ENCODE assay signal across 8 cellular contexts in the genomic region with DNA sequence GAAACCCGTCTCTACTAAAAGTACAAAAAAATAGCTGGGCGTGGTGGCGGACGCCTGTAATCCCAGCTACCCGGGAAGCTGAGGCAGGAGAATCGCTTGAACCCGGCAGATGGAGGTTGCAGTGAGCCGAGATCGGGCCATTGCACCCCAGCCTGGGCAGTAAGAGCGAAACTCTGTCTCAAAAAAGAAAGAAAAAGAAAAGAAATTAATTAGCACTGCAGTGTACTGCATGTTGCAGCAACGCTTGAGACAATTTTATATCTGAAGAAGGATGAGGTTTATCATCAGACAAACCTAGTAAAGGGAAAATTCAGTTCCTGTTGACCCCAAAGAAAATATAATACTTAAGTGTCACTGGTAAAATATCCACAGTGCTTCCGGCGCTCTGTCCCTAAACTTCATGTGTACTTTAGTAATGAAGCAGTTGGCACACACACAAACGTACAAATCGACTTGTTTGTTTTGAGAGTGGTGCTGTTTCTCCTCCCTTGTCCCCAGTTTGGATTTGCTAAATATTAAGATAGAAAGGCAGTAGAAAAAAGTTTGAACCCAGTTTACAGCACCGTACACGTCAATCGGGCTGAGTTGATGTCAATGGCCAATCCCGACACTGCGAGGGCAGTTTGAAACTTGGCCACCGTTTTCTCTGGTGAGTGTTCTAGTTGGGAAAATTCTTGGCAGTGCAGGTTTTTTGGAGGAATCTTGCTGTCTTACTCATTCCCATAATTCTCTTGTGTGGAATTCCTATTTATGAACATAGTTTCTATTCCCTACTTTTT.
DNase-seq lines count a peak whose midpoint lies in the region; ATAC-seq, FAIRE-seq and TF ChIP-seq lines count a peak whose summit lies in the region.

No MANE protein-coding gene starts in this region.

- WGBS in lower leg skin, 2 donors: 1 to 2% methylated on average over 21 of the region's 21 CpGs

- POLR2A ChIA-PET in A673 (lab: Charles Lee; ENCODE audit: low non-redundant PET): interaction anchor here (1.0 to 3.8 kb wide), 4 partner anchors 12 to 54 kb away, joined by 3 to 62 read pairs (median 8); a partner anchor contains a TSS

- no peak for TF ChIP-seq CTCF in A673 (conservative IDR thresholded peaks at IDR 0.05; ENCODE audit: low read depth, low read length)
- TF ChIP-seq CTCF in breast epithelium (IDR thresholded peaks at IDR 0.05): no peak
- no peak for TF ChIP-seq CTCF in lower leg skin (IDR thresholded peaks at IDR 0.05)
- TF ChIP-seq CTCF in GM10266 (IDR thresholded peaks at IDR 0.05; ENCODE audit: control insufficient read depth, insufficient read depth, low read depth, missing control alignments): no peak

- peaks cover 7% of the 10 kb centered on the region for H3K4me1 ChIP-seq in A673 (ENCODE audit: insufficient read depth, low read length, poor library complexity, severe bottlenecking)
- H3K4me1 ChIP-seq in breast epithelium: peaks cover 0 to 13% of the 10 kb centered on the region in 2 donors

- FAIRE-seq in G401.6 (lab: Jason Lieb, UNC): peak; percentile 15

- no peaks in the 10 kb centered on the region for H3K27me3 ChIP-seq in A673 (replicated peaks; ENCODE audit: insufficient read depth, low read depth, low read length, poor library complexity)
- H3K27me3 ChIP-seq in breast epithelium: no peaks in the 10 kb centered on the region

- H3K27ac ChIP-seq in A673 (ENCODE audit: low read depth, low read length, poor library complexity, severe bottlenecking) (peak overlapping the region; percentile 97), breast epithelium (peak overlapping the region; percentile 95 to 100)

- no peaks in the 10 kb centered on the region for H3K9me3 ChIP-seq in A673 (ENCODE audit: low read depth, low read length, poor library complexity, severe bottlenecking)
- H3K9me3 ChIP-seq in breast epithelium: no peaks in the 10 kb centered on the region

- H3K4me3 ChIP-seq in A673 (ENCODE audit: low read depth, low read length, poor library complexity, severe bottlenecking) (peak overlapping the region; percentile 57), breast epithelium (peak overlapping the region; percentile 55 to 77 (median 60)), lower leg skin (ENCODE audit: low read depth, poor library complexity, severe bottlenecking) (peak overlapping the region; percentile 83)

- no peaks in the 10 kb centered on the region for H3K36me3 ChIP-seq in A673 (ENCODE audit: insufficient read depth, low read length, poor library complexity, severe bottlenecking)
- H3K36me3 ChIP-seq in breast epithelium: no peaks in the 10 kb centered on the region

- BruUV-seq in A673 (replicated peaks; lab: Mats Ljungman, UMichigan): no TSS peak

- TF ChIP-seq POLR2A in breast epithelium (IDR thresholded peaks at IDR 0.05) (no peak), lower leg skin (IDR thresholded peaks at IDR 0.05) (no peak)

- intact Hi-C loops in A673 (cut with micrococcal nuclease; ENCODE audit: unreplicated experiment): loop anchor here (2.0 kb wide), 1 partner anchor 25 kb away; a partner anchor contains a TSS
- intact Hi-C loops in breast epithelium (cut with DNase I; ENCODE audit: low total_unique reads): loop anchor here (5.0 kb wide), 1 partner anchor 1103 kb away; no protein-coding TSS in a partner anchor
- intact Hi-C loops in lower leg skin (cut with DNase I; ENCODE audit: low total_unique reads): no loop called here

- CTCF ChIA-PET in A673 (lab: Charles Lee): no interaction called here

- no peak for ATAC-seq in GM21447 (IDR thresholded peaks at IDR 0.05; ENCODE audit: unreplicated experiment)

- peak; percentile 62 for DNase-seq in A673 (ENCODE audit: low spot score)
- DNase-seq in NCI-H446 treated with DMSO at 0.1 percent for 48 hours (lab: John Stamatoyannopoulos, UW): peak; percentile 86
- no peak for DNase-seq in breast epithelium (ENCODE audit: low spot score in 2 of 2)
- peak in 1 of 2 donors; percentile 46 for DNase-seq in lower leg skin (ENCODE audit: low spot score in 2 of 2)
- no peak for DNase-seq in ureter (ENCODE audit: low spot score)
- DNase-seq in GM10266 (ENCODE audit: extremely low spot score): no peak

Comparison
In these comparisons a context has a peak if more than half of its experiments do, and no peak if none do; other contexts are left out.
1. DNase-seq: peak in A673 (single experiment) and NCI-H446 treated with DMSO at 0.1 percent for 48 hours (single experiment); none in breast epithelium (0 of 2), ureter (single experiment) and GM10266 (single experiment).
2. Peak in every context shown above with its lines, with median percentiles within 50 percentile points of each other: H3K4me3 ChIP-seq.